ENCODE assay signal across 12 cellular contexts in the genomic region with DNA sequence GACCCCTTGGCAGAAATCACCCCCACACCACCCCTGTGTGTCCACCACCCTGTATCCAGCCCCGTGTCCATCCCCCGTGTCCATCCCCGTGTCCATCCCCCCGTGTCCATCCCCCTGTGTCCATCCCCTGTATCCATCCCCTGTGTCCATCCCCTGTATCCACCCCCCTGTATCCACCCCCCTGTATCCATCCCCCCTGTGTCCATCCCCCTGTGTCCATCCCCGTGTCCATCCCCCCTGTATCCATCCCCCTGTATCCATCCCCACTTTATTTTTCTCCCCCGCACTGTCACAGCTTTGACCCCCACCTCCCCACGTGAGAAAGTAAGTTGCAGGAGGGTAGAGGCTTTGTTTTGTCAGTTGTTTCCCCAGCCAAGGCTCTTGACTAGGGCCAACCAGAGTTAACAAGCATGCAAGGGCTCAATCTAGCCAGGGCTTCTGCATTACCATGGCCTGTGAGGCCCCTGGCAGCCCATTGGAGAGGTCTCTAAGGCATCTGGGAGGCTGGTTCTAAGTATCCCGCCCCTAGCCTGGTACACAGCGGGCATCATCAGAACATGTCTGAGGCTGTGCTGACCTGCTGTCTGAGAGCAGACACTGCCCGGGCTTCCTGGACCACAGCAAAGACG. TPM values are rescaled to one million over a fixed set of nuclear protein-coding genes. Genes with fewer than 3 reads are reported as not detected.
DNase-seq lines count a peak whose midpoint lies in the region; ATAC-seq, FAIRE-seq and TF ChIP-seq lines count a peak whose summit lies in the region.
"Had no signal": no experiment of that assay in that cellular context is flagged by ENCODE, and none has a peak within 500 bp of the region (broad histone marks: within the 10 kb centered on the region; RNA-seq: fewer than 3 reads in every experiment).

No MANE protein-coding gene starts in this region.

- ATAC-seq in naive thymus-derived CD4-positive, alpha-beta T cell = peak; percentile 23
- ATAC-seq in HG02973 (IDR thresholded peaks at IDR 0.05; ENCODE audit: unreplicated experiment) (no peak), aorta (ENCODE audit: low FRiP score) (no peak)

- TF ChIP-seq POLR2A in H54 (IDR thresholded peaks at IDR 0.05; ENCODE audit: low read depth, low read length) = no peak

- H3K4me3 Mint-ChIP-seq in naive thymus-derived CD4-positive, alpha-beta T cell = no peak overlapping the region
- H3K4me3 Mint-ChIP-seq: activated CD4-positive, alpha-beta T cell treated with anti-CD3 and anti-CD28 coated beads for 36 hours had no signal

- H3K36me3 Mint-ChIP-seq in naive thymus-derived CD4-positive, alpha-beta T cell = no peaks in the 10 kb centered on the region

- H3K27ac Mint-ChIP-seq in naive thymus-derived CD4-positive, alpha-beta T cell = no peak overlapping the region
- H3K27ac Mint-ChIP-seq: activated CD4-positive, alpha-beta T cell treated with anti-CD3 and anti-CD28 coated beads for 36 hours had no signal

- peaks cover 0 to 4% (median under 1%) of the 10 kb centered on the region in 7 donors for H3K4me1 Mint-ChIP-seq in naive thymus-derived CD4-positive, alpha-beta T cell
- H3K4me1 Mint-ChIP-seq: activated CD4-positive, alpha-beta T cell treated with anti-CD3 and anti-CD28 coated beads for 36 hours had no signal

- POLR2A ChIA-PET in naive thymus-derived CD4-positive, alpha-beta T cell (lab: Charles Lee) = no interaction called here

- peaks cover 0 to 16% (median 5%) of the 10 kb centered on the region in 5 donors for H3K27me3 Mint-ChIP-seq in naive thymus-derived CD4-positive, alpha-beta T cell

- DNase-seq in DMS53 (lab: John Stamatoyannopoulos, UW) (peak; percentile 56), DMS53 treated with DMSO at 0.1 percent for 48 hours (lab: John Stamatoyannopoulos, UW; ENCODE audit: unreplicated experiment) (no peak), H54 (ENCODE audit: insufficient read length, low spot score) (peak; percentile 82), amniotic stem cell (lab: John Stamatoyannopoulos, UW) (peak; percentile 28), NCI-H446 (lab: John Stamatoyannopoulos, UW) (no peak), aorta (no peak)
- no peak for DNase-seq in naive thymus-derived CD4-positive, alpha-beta T cell
- DNase-seq: NCI-H1048, Right ventricle myocardium superior had no signal

- H3K27me3 ChIP-seq in naive thymus-derived CD4-positive, alpha-beta T cell (ENCODE audit: control insufficient read depth in 2 of 2, insufficient read depth in 2 of 2, low read length in 2 of 2) = no peaks in the 10 kb centered on the region
- no peaks in the 10 kb centered on the region for H3K27me3 ChIP-seq in aorta (ENCODE audit: control insufficient read depth in 1 of 2, insufficient read depth in 2 of 2, low read length in 1 of 2)

- H3K27ac ChIP-seq in naive thymus-derived CD4-positive, alpha-beta T cell (ENCODE audit: low read depth, low read length) = no peak overlapping the region
- H3K27ac ChIP-seq in aorta (ENCODE audit: low read depth in 1 of 2, low read length in 2 of 2) = no peak overlapping the region
- H3K27ac ChIP-seq: psoas muscle had no signal

- no peaks in the 10 kb centered on the region for H3K9me3 ChIP-seq in naive thymus-derived CD4-positive, alpha-beta T cell (ENCODE audit: control insufficient read depth in 2 of 3, low read length in 3 of 3)
- H3K9me3 ChIP-seq in aorta (ENCODE audit: control insufficient read depth, low read length) = no peaks in the 10 kb centered on the region
- H3K9me3 ChIP-seq: psoas muscle had no signal

- H3K4me1 ChIP-seq in naive thymus-derived CD4-positive, alpha-beta T cell (ENCODE audit: control insufficient read depth in 2 of 2, insufficient read depth in 2 of 2, low read length in 2 of 2) = no peaks in the 10 kb centered on the region
- peaks cover 0 to 2% of the 10 kb centered on the region in 2 donors for H3K4me1 ChIP-seq in aorta (ENCODE audit: control insufficient read depth in 1 of 2, insufficient read depth in 2 of 2, low read length in 2 of 2)

- H3K9me3 Mint-ChIP-seq in naive thymus-derived CD4-positive, alpha-beta T cell = peaks cover 0 to 5% (median 0%) of the 10 kb centered on the region in 11 donors

- WGBS in aorta, 2 donors = 69 to 75% methylated on average over 11 of the region's 11 CpGs

- no peaks in the 10 kb centered on the region for H3K36me3 ChIP-seq in naive thymus-derived CD4-positive, alpha-beta T cell (ENCODE audit: control insufficient read depth in 2 of 3, insufficient read depth in 3 of 3, low read length in 3 of 3)
- H3K36me3 ChIP-seq in aorta (ENCODE audit: control insufficient read depth in 1 of 2, insufficient read depth in 2 of 2, low read length in 1 of 2) = no peaks in the 10 kb centered on the region

- intact Hi-C loops in naive thymus-derived CD4-positive, alpha-beta T cell (cut with micrococcal nuclease) = no loop called here
- intact Hi-C loops in aorta (cut with DNase I) = loop anchor here in 1 of 2 donors (5.0 kb wide), 1 partner anchor 75 kb away; no protein-coding TSS in a partner anchor

- no peak overlapping the region for H3K4me3 ChIP-seq in naive thymus-derived CD4-positive, alpha-beta T cell (ENCODE audit: low read length)
- no peak overlapping the region for H3K4me3 ChIP-seq in aorta (ENCODE audit: low read length in 2 of 2)
- H3K4me3 ChIP-seq: psoas muscle had no signal

- FAIRE-seq in H54 (lab: Jason Lieb, UNC) = no peak

- CTCF ChIA-PET in naive thymus-derived CD4-positive, alpha-beta T cell (lab: Charles Lee) = no interaction called here

RNA-seq across cellular contexts. Expression of a gene that starts 18.1 kb away (rescaled TPM):
- 10 to 100 TPM in 1 of 5 experiments, 1 to 10 TPM in 3, not detected in 1; 1.7 to 42.9 (median 3.6) TPM for total RNA-seq in naive thymus-derived CD4-positive, alpha-beta T cell
- not detected for polyA plus RNA-seq in naive thymus-derived CD4-positive, alpha-beta T cell
- 10 to 100 TPM; 41.4 to 62.9 TPM for total RNA-seq in aorta
- polyA plus RNA-seq in aorta = 10 to 100 TPM; 14.8 to 15.3 TPM

Comparison
In these comparisons a context has a peak if more than half of its experiments do, and no peak if none do; other contexts are left out.
1. DNase-seq: peak in DMS53 (single experiment), H54 (single experiment) and amniotic stem cell (single experiment); none in DMS53 treated with DMSO at 0.1 percent for 48 hours (single experiment), naive thymus-derived CD4-positive, alpha-beta T cell (0 of 9), NCI-H446 (0 of 2) and aorta (0 of 2).